1 cellular context compared by ENCODE assay signal in the genomic region with DNA sequence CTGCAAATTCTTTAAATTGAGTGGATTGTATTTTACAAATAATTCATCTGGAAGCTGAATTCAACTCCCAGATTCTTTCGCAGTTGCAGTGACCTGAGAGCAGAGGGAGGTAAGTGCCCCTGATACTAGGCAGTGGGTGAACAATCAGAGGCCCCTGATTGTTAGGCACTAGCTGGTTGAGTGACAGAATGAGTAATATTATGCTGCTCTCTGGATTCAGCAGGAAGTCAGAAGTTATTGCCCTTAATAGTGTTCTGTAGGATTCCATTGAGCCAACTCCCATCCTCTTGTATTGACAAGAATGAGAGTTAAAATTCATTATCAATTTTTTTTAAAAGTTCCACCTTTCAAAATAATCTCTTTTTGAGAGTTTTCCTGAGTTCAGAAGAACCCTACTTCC.
TF ChIP-seq lines count a peak whose summit lies in the region.

No MANE protein-coding gene starts in this region.

TF ChIP-seq in GM23338, 12 proteins besides CTCF, POLR2A, EP300 and RAD21 (continued from another document):
- TF ChIP-seq ETS1 (IDR thresholded peaks at IDR 0.05) (no peak), JUNB (IDR thresholded peaks at IDR 0.05; ENCODE audit: unreplicated experiment) (no peak), EZH2 (IDR thresholded peaks at IDR 0.05; ENCODE audit: low read depth, unreplicated experiment) (no peak), NANOG (IDR thresholded peaks at IDR 0.05; ENCODE audit: borderline replicate concordance) (no peak), POLR2AphosphoS5 (IDR thresholded peaks at IDR 0.05; ENCODE audit: low read depth) (no peak), CREB1 (CRISPR knock-in tag; IDR thresholded peaks at IDR 0.05; ENCODE audit: low read depth) (no peak)
